Comparison of ENCODE assay signal across 11 cellular contexts in the genomic region with DNA sequence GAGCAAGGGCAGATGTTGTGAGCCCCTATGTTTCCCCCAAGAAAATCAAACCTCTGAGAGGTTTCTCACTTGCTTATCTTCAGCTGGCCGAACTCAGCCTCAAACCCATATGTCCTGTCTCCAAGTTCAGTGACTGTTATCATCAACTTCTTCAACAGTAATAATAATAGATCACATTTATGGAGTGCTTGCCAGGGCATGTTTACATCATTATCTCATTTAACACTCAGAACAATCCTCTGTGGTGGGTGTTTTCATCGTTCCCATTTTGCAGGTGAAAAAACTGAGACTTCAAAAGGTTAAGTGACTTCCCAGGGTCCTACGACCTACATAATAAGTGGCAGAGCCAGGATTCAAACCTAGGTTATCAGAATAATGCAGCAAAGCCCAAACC. TPM values are rescaled to one million over a fixed set of nuclear protein-coding genes. Genes with fewer than 3 reads are reported as not detected.
DNase-seq lines count a peak whose midpoint lies in the region; ATAC-seq and TF ChIP-seq lines count a peak whose summit lies in the region.
"Had no signal": no experiment of that assay in that cellular context is flagged by ENCODE, and none has a peak within 500 bp of the region (broad histone marks: within the 10 kb centered on the region; RNA-seq: fewer than 3 reads in every experiment).

No MANE protein-coding gene starts in this region.

- H3K4me3 Mint-ChIP-seq in activated naive CD8-positive, alpha-beta T cell treated with anti-CD3 and anti-CD28 coated beads, Interleukin-2, amount 10 ng/mL, durations not matched to agents 7 days and 5 days = peak overlapping the region; percentile 85

- H3K27ac Mint-ChIP-seq in activated naive CD8-positive, alpha-beta T cell treated with anti-CD3 and anti-CD28 coated beads, Interleukin-2, amount 10 ng/mL, durations not matched to agents 7 days and 5 days = peak overlapping the region; percentile 98

- H3K27me3 ChIP-seq in HUES6 (ENCODE audit: control insufficient read depth, insufficient read depth, low read length) (peaks cover 76% of the 10 kb centered on the region), gastroesophageal sphincter (no peaks in the 10 kb centered on the region), stomach (no peaks in the 10 kb centered on the region)
- H3K27me3 ChIP-seq: cardiac muscle cell had no signal

- H3K27me3 Mint-ChIP-seq in activated naive CD8-positive, alpha-beta T cell treated with anti-CD3 and anti-CD28 coated beads, Interleukin-2, amount 10 ng/mL, durations not matched to agents 7 days and 5 days = no peaks in the 10 kb centered on the region

- no peak overlapping the region for H3K9ac ChIP-seq in HUES6 (ENCODE audit: low read length)

- H3K9me3 ChIP-seq in HUES6 (ENCODE audit: control insufficient read depth, insufficient read depth, low read depth, low read length) = no peaks in the 10 kb centered on the region
- no peaks in the 10 kb centered on the region for H3K9me3 ChIP-seq in gastroesophageal sphincter
- H3K9me3 ChIP-seq in stomach = no peaks in the 10 kb centered on the region

- TF ChIP-seq EP300 in gastroesophageal sphincter (IDR thresholded peaks at IDR 0.05) (no peak), stomach (IDR thresholded peaks at IDR 0.05) (no peak)

- no peak overlapping the region for H3K27ac ChIP-seq in HUES6 (ENCODE audit: low read depth, low read length)
- H3K27ac ChIP-seq in gastroesophageal sphincter = peak overlapping the region; percentile 13 to 98 (median 78)
- H3K27ac ChIP-seq in stomach = peak overlapping the region; percentile 62 to 100 (median 98)
- H3K27ac ChIP-seq: cardiac muscle cell had no signal

- H3K4me3 ChIP-seq in HUES6 (ENCODE audit: low read depth, low read length) (peak overlapping the region; percentile 31; the same call in 1 of the 2 replicates), gastroesophageal sphincter (peak overlapping the region in 1 of 2 donors; percentile 9), stomach (peak overlapping the region in 3 of 4 donors; percentile 68 to 94 (median 68))
- H3K4me3 ChIP-seq: cardiac muscle cell had no signal

- POLR2A ChIA-PET in activated naive CD8-positive, alpha-beta T cell treated with anti-CD3 and anti-CD28 coated beads, Interleukin-2, amount 10 ng/mL, durations not matched to agents 7 days and 5 days (lab: Charles Lee) = interaction anchor here (0.8 to 2.7 kb wide), 4 partner anchors 10 to 130 kb away, joined by 3 to 29 read pairs (median 9); a partner anchor contains a TSS

- ATAC-seq in activated naive CD8-positive, alpha-beta T cell treated with anti-CD3 and anti-CD28 coated beads, Interleukin-2, amount 10 ng/mL, durations not matched to agents 7 days and 5 days (ENCODE audit: low read depth) = no peak
- ATAC-seq in gastroesophageal sphincter (no peak), GM21825 (IDR thresholded peaks at IDR 0.05; ENCODE audit: unreplicated experiment) (no peak)
- ATAC-seq: left lobe of liver had no signal

- no peaks in the 10 kb centered on the region for H3K9me3 Mint-ChIP-seq in activated naive CD8-positive, alpha-beta T cell treated with anti-CD3 and anti-CD28 coated beads, Interleukin-2, amount 10 ng/mL, durations not matched to agents 7 days and 5 days

- peaks cover 28% of the 10 kb centered on the region for H3K36me3 Mint-ChIP-seq in activated naive CD8-positive, alpha-beta T cell treated with anti-CD3 and anti-CD28 coated beads, Interleukin-2, amount 10 ng/mL, durations not matched to agents 7 days and 5 days

- H3K4me1 ChIP-seq in HUES6 (ENCODE audit: control insufficient read depth, insufficient read depth, low read length) (peaks cover 60% of the 10 kb centered on the region), gastroesophageal sphincter (peaks cover 10 to 88% (median 56%) of the 10 kb centered on the region in 3 donors), stomach (peaks cover 75 to 91% (median 86%) of the 10 kb centered on the region in 4 donors)

- TF ChIP-seq CTCF in gastroesophageal sphincter (IDR thresholded peaks at IDR 0.05) (no peak), stomach (IDR thresholded peaks at IDR 0.05) (no peak)

- H3K36me3 ChIP-seq in HUES6 (ENCODE audit: control insufficient read depth, insufficient read depth, low read length) (peaks cover 13% of the 10 kb centered on the region), gastroesophageal sphincter (peaks cover 0 to 38% of the 10 kb centered on the region in 2 donors), stomach (peaks cover 23 to 46% (median 36%) of the 10 kb centered on the region in 4 donors)
- H3K36me3 ChIP-seq: cardiac muscle cell had no signal

- DNase-seq in activated naive CD8-positive, alpha-beta T cell treated with anti-CD3 and anti-CD28 coated beads, Interleukin-2, amount 10 ng/mL, durations not matched to agents 7 days and 5 days = no peak
- DNase-seq in stomach (no peak), middle frontal gyrus (ENCODE audit: extremely low spot score, low spot score) (no peak), T1000 (lab: John Stamatoyannopoulos, UW) (no peak)
- DNase-seq: NCI-H2171; stimulated activated CD4-positive, alpha-beta T cell treated with anti-CD3 and anti-CD28 coated beads, Interleukin-2, amount 100 ng/mL, for 48 hours had no signal

- intact Hi-C loops in stomach (cut with DNase I; ENCODE audit: low total_unique reads) = loop anchor here (5.0 kb wide), 1 partner anchor 37 kb away; no protein-coding TSS in a partner anchor

- TF ChIP-seq POLR2A in gastroesophageal sphincter (IDR thresholded peaks at IDR 0.05) (no peak), stomach (IDR thresholded peaks at IDR 0.05) (no peak)

- WGBS in gastroesophageal sphincter (ENCODE audit: low coverage in 1 of 2), 2 donors = 31% methylated on average over 3 of the region's 3 CpGs; no CpG with 5 or more reads in 1 of the 2 donors
- WGBS in stomach, 5 donors = 14 to 70% (median 20%) methylated on average over 3 of the region's 3 CpGs

- H3K4me1 Mint-ChIP-seq in activated naive CD8-positive, alpha-beta T cell treated with anti-CD3 and anti-CD28 coated beads, Interleukin-2, amount 10 ng/mL, durations not matched to agents 7 days and 5 days = peaks cover 66% of the 10 kb centered on the region

RNA-seq across cellular contexts. Expression of a gene that starts 3.4 kb away (rescaled TPM):
- total RNA-seq in activated naive CD8-positive, alpha-beta T cell treated with anti-CD3 and anti-CD28 coated beads, Interleukin-2, amount 10 ng/mL, durations not matched to agents 7 days and 5 days = 100 to 1,000 TPM; 169 to 177 TPM
- total RNA-seq in gastroesophageal sphincter (100 to 1,000 TPM; 140 to 174 (median 149) TPM), stomach (100 to 1,000 TPM; 224 to 739 (median 358) TPM)
- 100 to 1,000 TPM; 128 to 171 (median 161) TPM for polyA plus RNA-seq in stomach

RNA-seq across cellular contexts. Expression of a gene that starts 50.2 kb away (rescaled TPM):
- under 1 TPM in 1 of 2 experiments, not detected in 1; 0.28 TPM for total RNA-seq in activated naive CD8-positive, alpha-beta T cell treated with anti-CD3 and anti-CD28 coated beads, Interleukin-2, amount 10 ng/mL, durations not matched to agents 7 days and 5 days
- under 1 TPM in 1 of 4 donors, not detected in 3; 0.45 TPM for total RNA-seq in gastroesophageal sphincter
- total RNA-seq in stomach = 100 to 1,000 TPM in 4 of 5 donors, 10 to 100 TPM in 1; 67.5 to 581 (median 254) TPM
- 100 to 1,000 TPM in 1 of 3 donors, 10 to 100 TPM in 2; 28.3 to 127 (median 31.0) TPM for polyA plus RNA-seq in stomach
- total RNA-seq: cardiac muscle cell had no signal

Comparison
In these comparisons a context has a peak if more than half of its experiments do, and no peak if none do; other contexts are left out.
1. RNA of a gene that starts 50.2 kb away (total RNA-seq): 67.5 to 581 TPM in stomach; 0.28 TPM in activated naive CD8-positive, alpha-beta T cell treated with anti-CD3 and anti-CD28 coated beads, Interleukin-2, amount 10 ng/mL, durations not matched to agents 7 days and 5 days and 0.45 TPM in gastroesophageal sphincter; every median in the first group is over 10 times any median in the second.